1 cellular context compared by ENCODE assay signal in the genomic region with DNA sequence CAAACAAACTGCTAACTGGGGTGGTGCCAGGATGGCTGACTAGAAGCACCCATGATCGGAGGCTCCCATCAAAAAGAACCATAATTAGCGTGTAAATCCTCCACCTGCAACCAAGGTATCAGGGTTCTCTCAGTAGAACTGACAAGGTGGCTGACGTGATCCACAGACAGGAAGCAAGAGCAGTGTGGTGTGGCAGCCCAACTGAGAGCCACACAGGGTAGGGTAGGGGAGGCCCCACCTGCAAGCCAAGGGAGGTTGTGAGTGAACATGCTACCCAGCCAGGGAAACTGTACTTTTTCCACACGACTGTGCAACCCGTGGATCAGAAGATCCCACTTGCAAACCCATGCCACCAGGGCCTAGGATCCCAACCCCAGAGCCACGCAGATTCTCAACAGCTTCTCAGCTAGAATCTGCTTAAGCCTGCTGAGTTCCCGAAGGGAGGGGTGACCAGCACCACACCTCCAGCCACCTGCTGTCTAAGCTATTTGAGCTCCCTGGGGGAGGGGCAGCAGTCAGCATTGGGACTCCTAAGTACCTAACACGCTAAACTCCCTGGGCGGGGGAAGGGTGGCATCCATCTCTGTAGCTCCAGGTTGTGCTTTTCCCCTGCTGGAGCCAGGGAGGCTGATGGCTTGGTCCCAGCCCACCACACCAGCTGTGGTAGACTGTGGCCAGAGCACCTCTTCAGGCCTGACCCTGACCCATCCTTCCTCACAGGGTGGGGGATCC.
TF ChIP-seq lines count a peak whose summit lies in the region.

No MANE protein-coding gene starts in this region.

TF ChIP-seq in H1, 55 proteins besides CTCF, POLR2A, EP300 and RAD21 (continued from another document):
- TF ChIP-seq SP1 (IDR thresholded peaks at IDR 0.05; ENCODE audit: low read depth, low read length) (0 out of 2 replicates have a peak, but pooled peaks have one; percentile 37), TAF1 (IDR thresholded peaks at IDR 0.05; ENCODE audit: low read depth, low read length) (no peak), KDM1A (IDR thresholded peaks at IDR 0.05; ENCODE audit: borderline replicate concordance, low read length) (no peak), RBBP5 (IDR thresholded peaks at IDR 0.05; ENCODE audit: borderline replicate concordance, low read depth, low read length) (peak; percentile 57; the same call in 1 of the 2 replicates)
